Comparison of ENCODE assay signal across 16 cellular contexts in genomic region chr12:3483089-3483488, GRCh38. TPM values are rescaled to one million over a fixed set of nuclear protein-coding genes. Genes with fewer than 3 reads are reported as not detected.
"Had no signal": no experiment of that assay in that cellular context is flagged by ENCODE, and none has a peak within 500 bp of the region (broad histone marks: within the 10 kb centered on the region; RNA-seq: fewer than 3 reads in every experiment).

No MANE protein-coding gene starts in this region.

- H3K27ac ChIP-seq: adrenal gland, breast epithelium, esophagus squamous epithelium, neutrophil, pancreas, thoracic aorta had no signal

- H3K27me3 ChIP-seq: pancreas had no signal

- H3K9me3 ChIP-seq: adrenal gland, breast epithelium, esophagus squamous epithelium, neutrophil, pancreas, thoracic aorta had no signal

- H3K4me3 ChIP-seq: adrenal gland, breast epithelium, esophagus squamous epithelium, pancreas, smooth muscle cell, thoracic aorta had no signal

- H3K36me3 ChIP-seq: adrenal gland, breast epithelium, esophagus squamous epithelium, neutrophil, pancreas, thoracic aorta had no signal

- H3K4me2 ChIP-seq: smooth muscle cell had no signal

- DNase-seq: activated CD4-positive, CD25-positive, alpha-beta regulatory T cell treated with anti-CD3 and anti-CD28 coated beads, Interleukin-2, amount 50 U/mL, for 72 hours; activated CD8-positive, alpha-beta memory T cell treated with anti-CD3 and anti-CD28 coated beads for 24 hours; activated CD8-positive, alpha-beta memory T cell treated with anti-CD3 and anti-CD28 coated beads, Interleukin-2, amount 50 U/mL, for 48 hours; activated gamma-delta T cell; activated T-cell treated with anti-CD3 and anti-CD28 coated beads, Interleukin-2, amount 50 U/mL, for 48 hours; adrenal gland; cerebellar nuclear complex; effector CD8-positive, alpha-beta T cell; esophagus squamous epithelium; naive thymus-derived CD8-positive, alpha-beta T cell; pancreas; stimulated activated CD4-positive, alpha-beta T cell treated with anti-CD3 and anti-CD28 coated beads, Interleukin-4, amount 100 ng/mL, for 1 hour had no signal

RNA-seq across cellular contexts. Expression of gene PRMT8, which starts 7.9 kb away (rescaled TPM):
- polyA plus RNA-seq: naive thymus-derived CD8-positive, alpha-beta T cell; smooth muscle cell had no signal
